ENCODE assay signal across 19 cellular contexts in the genomic region with DNA sequence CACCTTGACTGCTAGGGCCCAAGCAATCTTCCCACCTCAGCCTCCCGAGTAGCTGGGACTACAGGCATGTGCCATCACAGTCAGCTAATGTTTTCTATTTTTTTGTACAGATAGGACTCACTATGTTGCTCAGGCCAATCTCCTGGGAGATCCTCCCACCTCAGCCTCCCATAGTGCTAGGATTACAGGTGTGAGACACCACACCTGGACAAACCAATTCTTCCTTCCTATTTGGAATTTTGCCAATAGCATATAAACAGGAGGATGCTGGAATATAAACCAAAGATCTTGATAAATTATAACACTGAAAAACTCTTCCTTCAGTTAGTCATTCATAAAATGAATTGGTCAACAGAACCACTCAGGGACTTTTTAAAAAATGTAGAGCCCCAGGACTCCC. TPM values are rescaled to one million over a fixed set of nuclear protein-coding genes. Genes with fewer than 3 reads are reported as not detected.
DNase-seq lines count a peak whose midpoint lies in the region; ATAC-seq and TF ChIP-seq lines count a peak whose summit lies in the region.
"Had no signal": no experiment of that assay in that cellular context is flagged by ENCODE, and none has a peak within 500 bp of the region (broad histone marks: within the 10 kb centered on the region; RNA-seq: fewer than 3 reads in every experiment).

No MANE protein-coding gene starts in this region.

- H3K4me1 Mint-ChIP-seq in activated CD8-positive, alpha-beta memory T cell treated with anti-CD3 and anti-CD28 coated beads, Interleukin-2, amount 10 ng/mL, durations not matched to agents 7 days and 5 days: peaks cover 12% of the 10 kb centered on the region
- H3K4me1 Mint-ChIP-seq in CD8-positive, alpha-beta T cell (ENCODE audit: low read depth): peaks cover 38% of the 10 kb centered on the region
- peaks cover 42% of the 10 kb centered on the region for H3K4me1 Mint-ChIP-seq in activated naive CD8-positive, alpha-beta T cell treated with anti-CD3 and anti-CD28 coated beads, Interleukin-2, amount 50 U/mL, for 24 hours
- no peaks in the 10 kb centered on the region for H3K4me1 Mint-ChIP-seq in type B pancreatic cell (ENCODE audit: unreplicated experiment)
- H3K4me1 Mint-ChIP-seq: GM23338 had no signal

- H3K14ac ChIP-seq in mesenchymal stem cell (ENCODE audit: low read length in 2 of 2): no peak overlapping the region

- TF ChIP-seq CTCF in CD8-positive, alpha-beta T cell (IDR thresholded peaks at IDR 0.05): no peak
- TF ChIP-seq CTCF in type B pancreatic cell (conservative IDR thresholded peaks at IDR 0.05): no peak

- H2BK15ac ChIP-seq in mesenchymal stem cell (ENCODE audit: low read depth, poor library complexity, severe bottlenecking): no peak overlapping the region

- WGBS in mesenchymal stem cell: 100% methylated on average over 1 of the region's 1 CpG

- no peaks in the 10 kb centered on the region for H3K4me1 ChIP-seq in CD8-positive, alpha-beta T cell (ENCODE audit: insufficient read depth, low read length)
- H3K4me1 ChIP-seq in mesenchymal stem cell (ENCODE audit: control insufficient read depth, insufficient read depth, low read depth, low read length): peaks cover 2% of the 10 kb centered on the region
- H3K4me1 ChIP-seq: BLaER1 had no signal

- H3K27me3 ChIP-seq in CD8-positive, alpha-beta T cell (ENCODE audit: insufficient read depth, low read length): no peaks in the 10 kb centered on the region
- H3K27me3 ChIP-seq in mesenchymal stem cell (ENCODE audit: control insufficient read depth in 1 of 2, insufficient read depth in 1 of 2, low read length in 2 of 2): no peaks in the 10 kb centered on the region
- H3K27me3 ChIP-seq: BLaER1 had no signal

- H3K27me3 Mint-ChIP-seq in activated CD8-positive, alpha-beta memory T cell treated with anti-CD3 and anti-CD28 coated beads, Interleukin-2, amount 10 ng/mL, durations not matched to agents 7 days and 5 days: no peaks in the 10 kb centered on the region
- no peaks in the 10 kb centered on the region for H3K27me3 Mint-ChIP-seq in CD8-positive, alpha-beta T cell (ENCODE audit: low read depth)
- H3K27me3 Mint-ChIP-seq in activated naive CD8-positive, alpha-beta T cell treated with anti-CD3 and anti-CD28 coated beads, Interleukin-2, amount 50 U/mL, for 24 hours: no peaks in the 10 kb centered on the region
- no peaks in the 10 kb centered on the region for H3K27me3 Mint-ChIP-seq in type B pancreatic cell
- H3K27me3 Mint-ChIP-seq: CD8-positive, alpha-beta memory T cell had no signal

- no peak overlapping the region for H3K4me3 Mint-ChIP-seq in activated CD8-positive, alpha-beta memory T cell treated with anti-CD3 and anti-CD28 coated beads, Interleukin-2, amount 10 ng/mL, durations not matched to agents 7 days and 5 days
- no peak overlapping the region for H3K4me3 Mint-ChIP-seq in CD8-positive, alpha-beta T cell
- no peak overlapping the region for H3K4me3 Mint-ChIP-seq in activated naive CD8-positive, alpha-beta T cell treated with anti-CD3 and anti-CD28 coated beads, Interleukin-2, amount 50 U/mL, for 24 hours
- no peak overlapping the region for H3K4me3 Mint-ChIP-seq in type B pancreatic cell
- H3K4me3 Mint-ChIP-seq: CD8-positive, alpha-beta memory T cell; GM23338 had no signal

- H3K4me2 ChIP-seq in mesenchymal stem cell (ENCODE audit: low read length, poor library complexity, severe bottlenecking): no peak overlapping the region
- H3K4me2 ChIP-seq: BLaER1, GM23338, PC-9 had no signal

- CTCF ChIA-PET in activated CD8-positive, alpha-beta memory T cell treated with anti-CD3 and anti-CD28 coated beads, Interleukin-2, amount 10 ng/mL, durations not matched to agents 7 days and 5 days (lab: Charles Lee): interaction anchor here (1.1 to 2.1 kb wide), 2 partner anchors 15 to 18 kb away, joined by 4 to 5 read pairs; no protein-coding TSS in a partner anchor
- CTCF ChIA-PET in CD8-positive, alpha-beta T cell (lab: Charles Lee): interaction anchor here (1.4 to 3.4 kb wide), 4 partner anchors 10 to 104 kb away, joined by 4 to 22 read pairs (median 4); partner anchors contain the start of gene AJUBA

- no peak overlapping the region for H3K4ac ChIP-seq in mesenchymal stem cell (ENCODE audit: low read depth in 1 of 2, low read length in 2 of 2)

- peaks cover 55% of the 10 kb centered on the region for H3K36me3 ChIP-seq in CD8-positive, alpha-beta T cell (ENCODE audit: insufficient read depth, low read length)
- H3K36me3 ChIP-seq in mesenchymal stem cell (ENCODE audit: control insufficient read depth in 1 of 2, insufficient read depth in 2 of 2, low read depth in 1 of 2, low read length in 2 of 2): peaks cover 31 to 91% of the 10 kb centered on the region in 2 experiments

- H2BK5ac ChIP-seq in mesenchymal stem cell (ENCODE audit: low read depth, low read length, poor library complexity, severe bottlenecking): no peak overlapping the region

- H4K91ac ChIP-seq in mesenchymal stem cell (ENCODE audit: low read length): no peak overlapping the region

- H3K27ac Mint-ChIP-seq in activated CD8-positive, alpha-beta memory T cell treated with anti-CD3 and anti-CD28 coated beads, Interleukin-2, amount 10 ng/mL, durations not matched to agents 7 days and 5 days: no peak overlapping the region
- H3K27ac Mint-ChIP-seq in CD8-positive, alpha-beta T cell: peak overlapping the region; percentile 37
- H3K27ac Mint-ChIP-seq in activated naive CD8-positive, alpha-beta T cell treated with anti-CD3 and anti-CD28 coated beads, Interleukin-2, amount 50 U/mL, for 24 hours: peak overlapping the region; percentile 9
- no peak overlapping the region for H3K27ac Mint-ChIP-seq in type B pancreatic cell
- H3K27ac Mint-ChIP-seq: GM23338 had no signal

- no peak overlapping the region for H2AFZ ChIP-seq in mesenchymal stem cell (ENCODE audit: low read depth, low read length)
- H2AFZ ChIP-seq: GM23338, PC-9 had no signal

- no peak overlapping the region for H2BK120ac ChIP-seq in mesenchymal stem cell (ENCODE audit: low read depth, low read length)

- ATAC-seq in activated CD8-positive, alpha-beta memory T cell treated with anti-CD3 and anti-CD28 coated beads, Interleukin-2, amount 10 ng/mL, durations not matched to agents 7 days and 5 days: no peak
- ATAC-seq in CD8-positive, alpha-beta T cell: no peak
- no peak for ATAC-seq in activated naive CD8-positive, alpha-beta T cell treated with anti-CD3 and anti-CD28 coated beads, Interleukin-2, amount 50 U/mL, for 24 hours
- ATAC-seq: GM23338, HCT116 had no signal

- DNase-seq in activated CD8-positive, alpha-beta memory T cell treated with anti-CD3 and anti-CD28 coated beads for 24 hours: peak; percentile 42
- no peak for DNase-seq in activated CD8-positive, alpha-beta memory T cell treated with anti-CD3 and anti-CD28 coated beads, Interleukin-2, amount 10 ng/mL, durations not matched to agents 7 days and 5 days
- no peak for DNase-seq in CD8-positive, alpha-beta T cell
- DNase-seq in activated naive CD8-positive, alpha-beta T cell treated with anti-CD3 and anti-CD28 coated beads, Interleukin-2, amount 50 U/mL, for 24 hours: no peak
- no peak for DNase-seq in mesenchymal stem cell
- DNase-seq in NCI-H524 treated with DMSO at 0.1 percent for 48 hours (lab: John Stamatoyannopoulos, UW): no peak
- DNase-seq in type B pancreatic cell (ENCODE audit: extremely low spot score, unreplicated experiment): no peak
- DNase-seq in NCI-H446 (lab: John Stamatoyannopoulos, UW): no peak
- DNase-seq: CD8-positive, alpha-beta memory T cell; DMS79; NCI-H1436; NCI-H2029; NCI-H2171; NCI-H510A; NCI-H82; PC-9 had no signal

- H3K4me3 ChIP-seq in CD8-positive, alpha-beta T cell (ENCODE audit: low read depth, low read length): no peak overlapping the region
- H3K4me3 ChIP-seq in mesenchymal stem cell (ENCODE audit: insufficient read depth in 1 of 2, low read depth in 1 of 2, low read length in 2 of 2): no peak overlapping the region
- H3K4me3 ChIP-seq: BLaER1, GM23338, PC-9 had no signal

- H2AK5ac ChIP-seq in mesenchymal stem cell (ENCODE audit: low read length, severe bottlenecking): no peak overlapping the region

- H3K23ac ChIP-seq in mesenchymal stem cell (ENCODE audit: low read length in 2 of 2): no peak overlapping the region

- H3K9ac ChIP-seq in mesenchymal stem cell (ENCODE audit: low read length): peak overlapping the region; percentile 50
- H3K9ac ChIP-seq: BLaER1 had no signal

- no peak overlapping the region for H2BK12ac ChIP-seq in mesenchymal stem cell (ENCODE audit: low read length in 2 of 2)

- no peaks in the 10 kb centered on the region for H3K9me3 ChIP-seq in CD8-positive, alpha-beta T cell (ENCODE audit: low read length)
- H3K9me3 ChIP-seq in mesenchymal stem cell (ENCODE audit: control insufficient read depth, low read length): no peaks in the 10 kb centered on the region
- H3K9me3 ChIP-seq: BLaER1 had no signal

- no peak overlapping the region for H3K27ac ChIP-seq in CD8-positive, alpha-beta T cell (ENCODE audit: low read depth, low read length)
- H3K27ac ChIP-seq in mesenchymal stem cell (ENCODE audit: low read length, poor library complexity, severe bottlenecking): no peak overlapping the region
- H3K27ac ChIP-seq: BLaER1, PC-9 had no signal

- H4K8ac ChIP-seq in mesenchymal stem cell (ENCODE audit: low read length): no peak overlapping the region

- POLR2A ChIA-PET in CD8-positive, alpha-beta T cell (lab: Charles Lee): no interaction called here

- no peaks in the 10 kb centered on the region for H3K9me3 Mint-ChIP-seq in activated CD8-positive, alpha-beta memory T cell treated with anti-CD3 and anti-CD28 coated beads, Interleukin-2, amount 10 ng/mL, durations not matched to agents 7 days and 5 days (ENCODE audit: low read depth)
- no peaks in the 10 kb centered on the region for H3K9me3 Mint-ChIP-seq in CD8-positive, alpha-beta T cell
- H3K9me3 Mint-ChIP-seq in activated naive CD8-positive, alpha-beta T cell treated with anti-CD3 and anti-CD28 coated beads, Interleukin-2, amount 50 U/mL, for 24 hours: no peaks in the 10 kb centered on the region
- H3K9me3 Mint-ChIP-seq in type B pancreatic cell: no peaks in the 10 kb centered on the region
- H3K9me3 Mint-ChIP-seq: CD8-positive, alpha-beta memory T cell; GM23338 had no signal

- peaks cover 41% of the 10 kb centered on the region for H3K36me3 Mint-ChIP-seq in activated CD8-positive, alpha-beta memory T cell treated with anti-CD3 and anti-CD28 coated beads, Interleukin-2, amount 10 ng/mL, durations not matched to agents 7 days and 5 days
- H3K36me3 Mint-ChIP-seq in CD8-positive, alpha-beta T cell: peaks cover 74% of the 10 kb centered on the region
- peaks cover 47% of the 10 kb centered on the region for H3K36me3 Mint-ChIP-seq in activated naive CD8-positive, alpha-beta T cell treated with anti-CD3 and anti-CD28 coated beads, Interleukin-2, amount 50 U/mL, for 24 hours (ENCODE audit: low read depth)
- H3K36me3 Mint-ChIP-seq in type B pancreatic cell: peaks cover 40% of the 10 kb centered on the region

- peaks cover 6% of the 10 kb centered on the region for H3K79me1 ChIP-seq in mesenchymal stem cell (replicated peaks; ENCODE audit: low read length, poor library complexity, severe bottlenecking)

- intact Hi-C loops in CD8-positive, alpha-beta T cell (cut with DNase I, micrococcal nuclease): no loop called here

- no peak overlapping the region for H3K18ac ChIP-seq in mesenchymal stem cell (ENCODE audit: low read depth in 1 of 2, low read length in 2 of 2)

RNA-seq across cellular contexts. Expression of gene ACIN1, which starts 8.4 kb away (rescaled TPM):
- total RNA-seq in activated CD8-positive, alpha-beta memory T cell treated with anti-CD3 and anti-CD28 coated beads, Interleukin-2, amount 10 ng/mL, durations not matched to agents 7 days and 5 days: 100 to 1,000 TPM; 172 to 204 TPM
- total RNA-seq in CD8-positive, alpha-beta T cell: 100 to 1,000 TPM; 303 to 313 TPM
- polyA plus RNA-seq in mesenchymal stem cell (2013, experiment 1 of 2): 96.0 TPM
- 87.5 TPM for polyA plus RNA-seq in mesenchymal stem cell (2013, experiment 2 of 2)
- total RNA-seq in type B pancreatic cell (ENCODE audit: low replicate concordance): 214 and 342 TPM in 2 replicates

RNA-seq across cellular contexts. Expression of gene C14orf119, which starts 8.7 kb away (rescaled TPM):
- total RNA-seq in activated CD8-positive, alpha-beta memory T cell treated with anti-CD3 and anti-CD28 coated beads, Interleukin-2, amount 10 ng/mL, durations not matched to agents 7 days and 5 days: 10 to 100 TPM; 44.6 to 53.2 TPM
- total RNA-seq in CD8-positive, alpha-beta T cell: 1 to 10 TPM; 3.5 to 3.8 TPM
- 50.4 TPM for polyA plus RNA-seq in mesenchymal stem cell (2013, experiment 1 of 2)
- polyA plus RNA-seq in mesenchymal stem cell (2013, experiment 2 of 2): 51.9 TPM
- total RNA-seq in type B pancreatic cell (ENCODE audit: low replicate concordance): 53.0 and 67.2 TPM in 2 replicates

RNA-seq across cellular contexts. Expression of gene CIROP, which starts 18.2 kb away (rescaled TPM):
- total RNA-seq in activated CD8-positive, alpha-beta memory T cell treated with anti-CD3 and anti-CD28 coated beads, Interleukin-2, amount 10 ng/mL, durations not matched to agents 7 days and 5 days: not detected
- total RNA-seq in CD8-positive, alpha-beta T cell: not detected
- polyA plus RNA-seq in mesenchymal stem cell (2013, experiment 1 of 2): not detected
- polyA plus RNA-seq in mesenchymal stem cell (2013, experiment 2 of 2): not detected
- total RNA-seq in type B pancreatic cell (ENCODE audit: low replicate concordance): 0.19 and 0.40 TPM in 2 replicates
- total RNA-seq: CD8-positive, alpha-beta memory T cell; GM23338; PC-9 had no signal
- polyA plus RNA-seq: CD8-positive, alpha-beta memory T cell; GM23338 had no signal

RNA-seq across cellular contexts. Expression of gene CDH24, which starts 29.2 kb away (rescaled TPM):
- 1 to 10 TPM; 2.4 to 2.5 TPM for total RNA-seq in activated CD8-positive, alpha-beta memory T cell treated with anti-CD3 and anti-CD28 coated beads, Interleukin-2, amount 10 ng/mL, durations not matched to agents 7 days and 5 days
- 1 to 10 TPM; 1.5 to 2.1 TPM for total RNA-seq in CD8-positive, alpha-beta T cell
- 5.8 TPM for polyA plus RNA-seq in mesenchymal stem cell (2013, experiment 1 of 2)
- 5.0 TPM for polyA plus RNA-seq in mesenchymal stem cell (2013, experiment 2 of 2)
- total RNA-seq in type B pancreatic cell (ENCODE audit: low replicate concordance): 7.9 and 20.4 TPM in 2 replicates

RNA-seq across cellular contexts. Expression of gene CEBPE, which starts 32.5 kb away (rescaled TPM):
- under 1 TPM in 1 of 2 experiments, not detected in 1; 0.79 TPM for total RNA-seq in activated CD8-positive, alpha-beta memory T cell treated with anti-CD3 and anti-CD28 coated beads, Interleukin-2, amount 10 ng/mL, durations not matched to agents 7 days and 5 days
- not detected for total RNA-seq in CD8-positive, alpha-beta T cell
- not detected for polyA plus RNA-seq in mesenchymal stem cell (2013, experiment 1 of 2)
- not detected for polyA plus RNA-seq in mesenchymal stem cell (2013, experiment 2 of 2)
- not detected in 2 replicates for total RNA-seq in type B pancreatic cell (ENCODE audit: low replicate concordance)
- total RNA-seq: GM23338, PC-9 had no signal
- polyA plus RNA-seq: CD8-positive, alpha-beta memory T cell; GM23338 had no signal

Comparison
In these comparisons a context has a peak if more than half of its experiments do, and no peak if none do; other contexts are left out.
1. H3K27ac Mint-ChIP-seq: peak in CD8-positive, alpha-beta T cell (single experiment) and activated naive CD8-positive, alpha-beta T cell treated with anti-CD3 and anti-CD28 coated beads, Interleukin-2, amount 50 U/mL, for 24 hours (single experiment); none in activated CD8-positive, alpha-beta memory T cell treated with anti-CD3 and anti-CD28 coated beads, Interleukin-2, amount 10 ng/mL, durations not matched to agents 7 days and 5 days (single experiment) and type B pancreatic cell (single experiment).
2. RNA of gene C14orf119, which starts 8.7 kb away (total RNA-seq): 44.6 to 53.2 TPM in activated CD8-positive, alpha-beta memory T cell treated with anti-CD3 and anti-CD28 coated beads, Interleukin-2, amount 10 ng/mL, durations not matched to agents 7 days and 5 days and 53.0 to 67.2 TPM in type B pancreatic cell; 3.5 to 3.8 TPM in CD8-positive, alpha-beta T cell; every median in the first group is over 4 times any median in the second.